ENCODE assay signal across 8 cellular contexts in genomic region chr4:93791570-93792195, GRCh38. TPM values are rescaled to one million over a fixed set of nuclear protein-coding genes. Genes with fewer than 3 reads are reported as not detected.
DNase-seq lines count a peak whose midpoint lies in the region; ATAC-seq, FAIRE-seq and TF ChIP-seq lines count a peak whose summit lies in the region.

No MANE protein-coding gene starts in this region.

- no peak overlapping the region for H3K4me2 ChIP-seq in osteoblast (ENCODE audit: insufficient read depth, low read length)

- H4K20me1 ChIP-seq in osteoblast (ENCODE audit: insufficient read depth, low read length) = no peaks in the 10 kb centered on the region

- peak; percentile 64 for DNase-seq in AG20443 (ENCODE audit: low spot score)
- no peak for DNase-seq in GM12892 (ENCODE audit: insufficient read length)
- peak; percentile 10 for DNase-seq in NCI-H1105 (lab: John Stamatoyannopoulos, UW)
- peak; percentile 28 for DNase-seq in UCSD-AML1 (lab: John Stamatoyannopoulos, UW; ENCODE audit: unreplicated experiment)
- DNase-seq in fibroblast of the aortic adventitia (ENCODE audit: low read depth) = peak; percentile 49
- peak; percentile 56 for DNase-seq in osteoblast (ENCODE audit: insufficient read length, low spot score, missing footprints)
- no peak for DNase-seq in T-helper 9 cell

- TF ChIP-seq CTCF in fibroblast of the aortic adventitia (IDR thresholded peaks at IDR 0.05; ENCODE audit: insufficient read depth, low read length) (peak; percentile 76), osteoblast (IDR thresholded peaks at IDR 0.05; ENCODE audit: extremely low read depth, low read depth, low read length) (peak; percentile 91)

- no peak for TF ChIP-seq POLR2A in GM12892 (IDR thresholded peaks at IDR 0.05; ENCODE audit: low read depth, low read length)

- H3K79me2 ChIP-seq in osteoblast (ENCODE audit: insufficient read depth, low read length) = no peaks in the 10 kb centered on the region

- no peak overlapping the region for H3K27ac ChIP-seq in osteoblast (ENCODE audit: low read depth, low read length)

- H3K4me1 ChIP-seq in osteoblast (ENCODE audit: insufficient read depth, low read length) = no peaks in the 10 kb centered on the region

- no peaks in the 10 kb centered on the region for H3K36me3 ChIP-seq in osteoblast (ENCODE audit: insufficient read depth, low read length)

- H3K9me3 ChIP-seq in osteoblast (ENCODE audit: low read depth, low read length) = no peaks in the 10 kb centered on the region

- H3K27me3 ChIP-seq in osteoblast (ENCODE audit: insufficient read depth, low read length) = no peaks in the 10 kb centered on the region

- no peak overlapping the region for H3K4me3 ChIP-seq in fibroblast of the aortic adventitia (ENCODE audit: low read depth, low read length)
- H3K4me3 ChIP-seq in osteoblast (ENCODE audit: insufficient read depth, low read length) = no peak overlapping the region

- no peak overlapping the region for H2AFZ ChIP-seq in osteoblast (ENCODE audit: low read length)

- peak; percentile 79 for ATAC-seq in HG02678 (IDR thresholded peaks at IDR 0.05; ENCODE audit: unreplicated experiment)

- peak; percentile 82 for FAIRE-seq in GM12892 (lab: Jason Lieb, UNC)

RNA-seq across cellular contexts. Expression of gene ATOH1, which starts 36.9 kb away (rescaled TPM):
- not detected for polyA plus RNA-seq in GM12892 (2012; ENCODE audit: missing spikeins)
- not detected in 2 replicates for total RNA-seq in fibroblast of the aortic adventitia (ENCODE audit: low replicate concordance)
- total RNA-seq in osteoblast = not detected in 2 replicates

Comparison
In these comparisons a context has a peak if more than half of its experiments do, and no peak if none do; other contexts are left out.
1. DNase-seq: peak in AG20443 (single experiment), NCI-H1105 (single experiment), UCSD-AML1 (single experiment), fibroblast of the aortic adventitia (single experiment) and osteoblast (single experiment); none in GM12892 (single experiment) and T-helper 9 cell (single experiment).